ENCODE assay signal across 8 cellular contexts in genomic region chr1:118151312-118151937, GRCh38. TPM values are rescaled to one million over a fixed set of nuclear protein-coding genes. Genes with fewer than 3 reads are reported as not detected.
A peak's percentile ranks its signal among the peaks of the same experiment; 100 is the strongest.
DNase-seq lines count a peak whose midpoint lies in the region; ATAC-seq and TF ChIP-seq lines count a peak whose summit lies in the region.

No MANE protein-coding gene starts in this region.

- H3K27ac ChIP-seq in H9 (ENCODE audit: insufficient read length, low read depth, low read length), result no peak overlapping the region
- no peak overlapping the region for H3K27ac ChIP-seq in OCI-LY7 (ENCODE audit: low read depth, low read length, poor library complexity, severe bottlenecking)

- H3K9me2 ChIP-seq in OCI-LY7 (ENCODE audit: insufficient read depth, low read length), result no peaks in the 10 kb centered on the region

- H2AFZ ChIP-seq in H9 (ENCODE audit: low read length) (no peak overlapping the region), OCI-LY7 (ENCODE audit: low read length) (no peak overlapping the region)

- intact Hi-C loops in CD14-positive monocyte (cut with micrococcal nuclease), result loop anchor here in 1 of 2 donors (10.0 kb wide), 1 partner anchor 127 kb away; no protein-coding TSS in a partner anchor
- intact Hi-C loops in OCI-LY7 (cut with micrococcal nuclease; ENCODE audit: unreplicated experiment), result loop anchor here (5.0 kb wide), 2 partner anchors 51 to 856 kb away; no protein-coding TSS in a partner anchor

- H3K79me2 ChIP-seq in H9 (ENCODE audit: insufficient read depth, low read length) (no peaks in the 10 kb centered on the region), OCI-LY7 (ENCODE audit: insufficient read depth, low read depth, low read length) (no peaks in the 10 kb centered on the region)

- H4K20me1 ChIP-seq in H9 (ENCODE audit: control insufficient read depth, insufficient read depth, insufficient read length) (no peaks in the 10 kb centered on the region), OCI-LY7 (ENCODE audit: insufficient read depth, low read length) (no peaks in the 10 kb centered on the region)

- no peaks in the 10 kb centered on the region for H3K23me2 ChIP-seq in H9 (ENCODE audit: insufficient read length, low read depth, low read length, poor library complexity, severe bottlenecking)

- H3K9ac ChIP-seq in H9 (ENCODE audit: extremely low read depth, insufficient read length, low read length), result no peak overlapping the region

- no peak overlapping the region for H2BK15ac ChIP-seq in H9 (ENCODE audit: low read depth, low read length)

- H3K4me2 ChIP-seq in H9 (ENCODE audit: insufficient read depth, insufficient read length, low read length) (no peak overlapping the region), OCI-LY7 (ENCODE audit: low read length) (no peak overlapping the region)

- no peaks in the 10 kb centered on the region for H3K4me1 Mint-ChIP-seq in CD14-positive monocyte
- peaks cover 0 to 4% of the 10 kb centered on the region in 2 experiments; a peak in 1 of 4 replicates for H3K4me1 Mint-ChIP-seq in H9

- no peak overlapping the region for H3K14ac ChIP-seq in H9 (ENCODE audit: insufficient read depth, low read length)

- no peak overlapping the region for H4K8ac ChIP-seq in H9 (replicated peaks; ENCODE audit: insufficient read length, low read depth, low read length)

- no peak overlapping the region for H3K18ac ChIP-seq in H9 (ENCODE audit: insufficient read length, low read depth, low read length)

- no peak overlapping the region for H3K4me3 ChIP-seq in OCI-LY7 (ENCODE audit: low read depth, low read length, poor library complexity, severe bottlenecking)
- H3K4me3 ChIP-seq in cardiac fibroblast (replicated peaks in 1 of 2; ENCODE audit: low read depth in 2 of 2, low read length in 2 of 2), result no peak overlapping the region

- H4K5ac ChIP-seq in H9 (ENCODE audit: insufficient read length, low read depth, low read length), result no peak overlapping the region

- H3K36me3 Mint-ChIP-seq in CD14-positive monocyte (no peaks in the 10 kb centered on the region), H9 (ENCODE audit: insufficient read depth in 1 of 3, low read depth in 3 of 3) (no peaks in the 10 kb centered on the region; a peak in 2 of 7 replicates)

- H2BK12ac ChIP-seq in H9 (ENCODE audit: insufficient read length, low read depth, low read length), result no peak overlapping the region

- WGBS in H9 (ENCODE audit: extremely low coverage, insufficient read length, low lambda C conversion rate), result no CpG with 5 or more reads among the region's 6 CpGs

- no peak overlapping the region for H3T11ph ChIP-seq in H9 (ENCODE audit: low read length)

- H3K36me3 ChIP-seq in OCI-LY7 (ENCODE audit: insufficient read depth, low read length), result no peaks in the 10 kb centered on the region; the same call in 1 of the 2 replicates

- H3K27ac Mint-ChIP-seq in CD14-positive monocyte, result no peak overlapping the region
- H3K27ac Mint-ChIP-seq in H9, result no peak overlapping the region

- H3K9me3 ChIP-seq in H9 (ENCODE audit: control insufficient read depth, low read depth, low read length) (no peaks in the 10 kb centered on the region), OCI-LY7 (ENCODE audit: low read length) (no peaks in the 10 kb centered on the region)

- H2BK120ac ChIP-seq in H9 (ENCODE audit: low read depth, low read length, poor library complexity, severe bottlenecking), result no peak overlapping the region

- TF ChIP-seq CTCF in CD14-positive monocyte (IDR thresholded peaks at IDR 0.05) (peak; percentile 78), H9 (conservative IDR thresholded peaks at IDR 0.05) (peak; percentile 88), OCI-LY7 (conservative IDR thresholded peaks at IDR 0.05; ENCODE audit: low read length) (peak; percentile 98), cardiac fibroblast (IDR thresholded peaks at IDR 0.05; ENCODE audit: low read depth, low read length) (peak; percentile 70)

- H3K27me3 ChIP-seq in H9 (ENCODE audit: insufficient read depth, low read length), result no peaks in the 10 kb centered on the region

- ATAC-seq in left lobe of liver (peak; percentile 67), HG02970 (IDR thresholded peaks at IDR 0.05; ENCODE audit: low FRiP score, unreplicated experiment) (no peak), GM18505 (IDR thresholded peaks at IDR 0.05; ENCODE audit: unreplicated experiment) (no peak)

- H2BK20ac ChIP-seq in H9 (ENCODE audit: low read depth, low read length, poor library complexity, severe bottlenecking), result no peak overlapping the region

- H4K91ac ChIP-seq in H9 (ENCODE audit: insufficient read length, low read depth, low read length), result no peak overlapping the region

- DNase-seq in CD14-positive monocyte (ENCODE audit: low spot score) (no peak), H9 (peak; percentile 46), OCI-LY7 (ENCODE audit: low spot score) (peak; percentile 48), cardiac fibroblast (ENCODE audit: low read depth in 2 of 2) (peak; percentile 78), left lobe of liver (ENCODE audit: low spot score) (peak; percentile 47), superior temporal gyrus (ENCODE audit: extremely low spot score) (peak; percentile 80)

- POLR2A ChIA-PET in OCI-LY7 (lab: Charles Lee), result no interaction called here

- H3K9me3 Mint-ChIP-seq in CD14-positive monocyte (peaks cover 0 to 7% (median 3%) of the 10 kb centered on the region in 7 donors), H9 (no peaks in the 10 kb centered on the region)

- no peak for TF ChIP-seq POLR2A in GM18505 (IDR thresholded peaks at IDR 0.05; ENCODE audit: borderline replicate concordance, extremely low read depth, insufficient read depth, insufficient read length)

- no TSS peak for BruUV-seq in OCI-LY7 (replicated peaks; lab: Mats Ljungman, UMichigan)

- no peak overlapping the region for H2BK5ac ChIP-seq in H9 (ENCODE audit: insufficient read length, low read length)

- no peak overlapping the region for H3K56ac ChIP-seq in H9 (ENCODE audit: insufficient read length, low read depth, low read length)

- H3K4me1 ChIP-seq in H9 (ENCODE audit: insufficient read depth, low read length) (no peaks in the 10 kb centered on the region), OCI-LY7 (ENCODE audit: insufficient read depth, low read length, poor library complexity, severe bottlenecking) (no peaks in the 10 kb centered on the region)

- H3K4ac ChIP-seq in H9 (ENCODE audit: low read depth, low read length), result no peak overlapping the region

- no peak overlapping the region for H2AK5ac ChIP-seq in H9 (ENCODE audit: insufficient read length, low read length)

- no peak overlapping the region for H3K23ac ChIP-seq in H9 (ENCODE audit: insufficient read length, low read depth, low read length)

- CTCF ChIA-PET in OCI-LY7 (lab: Charles Lee; ENCODE audit: unreplicated experiment), result no interaction called here

- H3K27me3 Mint-ChIP-seq in CD14-positive monocyte (ENCODE audit: low read depth in 3 of 3), result peaks cover 2 to 7% (median 4%) of the 10 kb centered on the region in 3 donors
- no peaks in the 10 kb centered on the region; the same call in 1 of the 2 replicates for H3K27me3 Mint-ChIP-seq in H9 (ENCODE audit: low read depth)

- H3K4me3 Mint-ChIP-seq in CD14-positive monocyte, result no peak overlapping the region
- H3K4me3 Mint-ChIP-seq in H9, result no peak overlapping the region

- no peaks in the 10 kb centered on the region for H3K79me1 ChIP-seq in H9 (ENCODE audit: insufficient read depth, low read depth, low read length, poor library complexity, severe bottlenecking)

RNA-seq across cellular contexts. Expression of gene SPAG17, which starts 33.6 kb away (rescaled TPM):
- polyA plus RNA-seq in CD14-positive monocyte, result under 1 TPM; 0.26 to 0.87 TPM
- 0.37 and 1.1 TPM in 2 replicates for total RNA-seq in H9 (2021)
- not detected in 2 replicates for total RNA-seq in OCI-LY7 (2014; rRNA removed; shearing (Covaris generic))
- total RNA-seq in OCI-LY7 (2022), result not detected in 2 replicates
- total RNA-seq in left lobe of liver, result not detected
